8 cellular contexts compared by ENCODE assay signal in genomic region chr6:8434727-8435092, GRCh38. TPM values are rescaled to one million over a fixed set of nuclear protein-coding genes. Genes with fewer than 3 reads are reported as not detected.
DNase-seq lines count a peak whose midpoint lies in the region; ATAC-seq and TF ChIP-seq lines count a peak whose summit lies in the region.

No MANE protein-coding gene starts in this region.

- peak overlapping the region; percentile 92 to 96 (median 94) for H3K4me3 Mint-ChIP-seq in CD4-positive, alpha-beta memory T cell
- peak overlapping the region; percentile 95 for H3K4me3 Mint-ChIP-seq in natural killer cell

- H3K27me3 ChIP-seq in CD4-positive, alpha-beta memory T cell (ENCODE audit: insufficient read depth, low read length): no peaks in the 10 kb centered on the region
- H3K27me3 ChIP-seq in Karpas-422 (ENCODE audit: low read length): no peaks in the 10 kb centered on the region
- no peaks in the 10 kb centered on the region for H3K27me3 ChIP-seq in duodenal mucosa (ENCODE audit: control insufficient read depth in 1 of 2, insufficient read depth in 2 of 2, low read length in 2 of 2)

- no peaks in the 10 kb centered on the region for H3K27me3 Mint-ChIP-seq in CD4-positive, alpha-beta memory T cell
- no peaks in the 10 kb centered on the region for H3K27me3 Mint-ChIP-seq in natural killer cell (ENCODE audit: low read depth in 2 of 2)

- DNase-seq in CD4-positive, alpha-beta memory T cell: no peak
- DNase-seq in Karpas-422 (no peak), natural killer cell (no peak), epidermal melanocyte (ENCODE audit: insufficient read length, low spot score) (no peak), DMS153 treated with DMSO at 0.1 percent for 48 hours (lab: John Stamatoyannopoulos, UW; ENCODE audit: unreplicated experiment) (no peak)
- DNase-seq in stimulated activated CD4-positive, alpha-beta T cell treated with anti-CD3 and anti-CD28 coated beads, Interleukin-15, amount 100 ng/mL, for 24 hours: no peak

- peaks cover 39% of the 10 kb centered on the region for H3K79me2 ChIP-seq in Karpas-422 (ENCODE audit: low read length)

- H3K9ac ChIP-seq in Karpas-422 (ENCODE audit: low read length): peak overlapping the region; percentile 95
- H3K9ac ChIP-seq in duodenal mucosa (ENCODE audit: low read depth in 1 of 2, low read length in 2 of 2): peak overlapping the region; percentile 95 to 99

- peak overlapping the region; percentile 94 for H3K27ac ChIP-seq in CD4-positive, alpha-beta memory T cell (ENCODE audit: low read depth, low read length)
- peak overlapping the region; percentile 54 for H3K27ac ChIP-seq in Karpas-422 (ENCODE audit: low read length)
- peak overlapping the region; percentile 88 for H3K27ac ChIP-seq in duodenal mucosa (ENCODE audit: low read depth, low read length)

- peaks cover 15 to 19% of the 10 kb centered on the region in 2 donors for H3K36me3 Mint-ChIP-seq in CD4-positive, alpha-beta memory T cell
- no peaks in the 10 kb centered on the region for H3K36me3 Mint-ChIP-seq in natural killer cell

- H3K4me1 Mint-ChIP-seq in CD4-positive, alpha-beta memory T cell: peaks cover 28 to 51% (median 37%) of the 10 kb centered on the region in 4 donors
- H3K4me1 Mint-ChIP-seq in natural killer cell: peaks cover 34 to 42% of the 10 kb centered on the region in 2 donors

- no peaks in the 10 kb centered on the region for H3K9me3 ChIP-seq in CD4-positive, alpha-beta memory T cell (ENCODE audit: control insufficient read depth in 1 of 2, low read length in 2 of 2)
- H3K9me3 ChIP-seq in Karpas-422 (ENCODE audit: low read length): no peaks in the 10 kb centered on the region
- H3K9me3 ChIP-seq in duodenal mucosa (ENCODE audit: control insufficient read depth in 1 of 2, low read length in 2 of 2): no peaks in the 10 kb centered on the region

- H4K20me1 ChIP-seq in Karpas-422 (ENCODE audit: insufficient read depth, low read depth, low read length): peaks cover 7% of the 10 kb centered on the region

- H2AFZ ChIP-seq in Karpas-422 (ENCODE audit: low read length): peak overlapping the region; percentile 30; the same call in 1 of the 2 replicates

- H3K27ac Mint-ChIP-seq in CD4-positive, alpha-beta memory T cell: peak overlapping the region; percentile 96 to 98 (median 98)
- peak overlapping the region; percentile 91 to 95 for H3K27ac Mint-ChIP-seq in natural killer cell

- H3K4me3 ChIP-seq in CD4-positive, alpha-beta memory T cell (ENCODE audit: low read length in 2 of 2): peak overlapping the region; percentile 95 to 99
- H3K4me3 ChIP-seq in Karpas-422 (ENCODE audit: low read length) (peak overlapping the region; percentile 84), duodenal mucosa (ENCODE audit: low read depth in 1 of 2, low read length in 2 of 2) (peak overlapping the region; percentile 94 to 99)

- intact Hi-C loops in CD4-positive, alpha-beta memory T cell (cut with micrococcal nuclease): loop anchor here (1.0 to 10.0 kb wide), 5 partner anchors 332 to 1968 kb away; partner anchors contain the start of genes BLOC1S5, EEF1E1 and SSR1
- intact Hi-C loops in natural killer cell (cut with micrococcal nuclease): no loop called here

- no peaks in the 10 kb centered on the region for H3K9me2 ChIP-seq in Karpas-422 (replicated peaks; ENCODE audit: insufficient read depth, low read length)

- peak overlapping the region; percentile 97 for H3K4me2 ChIP-seq in Karpas-422 (ENCODE audit: low read depth, low read length, poor library complexity, severe bottlenecking)

- H3K36me3 ChIP-seq in CD4-positive, alpha-beta memory T cell (ENCODE audit: insufficient read depth, low read length): no peaks in the 10 kb centered on the region
- H3K36me3 ChIP-seq in Karpas-422 (ENCODE audit: insufficient read depth, low read length) (peaks cover 12% of the 10 kb centered on the region), duodenal mucosa (ENCODE audit: control insufficient read depth in 1 of 2, insufficient read depth in 2 of 2, low read length in 2 of 2) (peaks cover 0 to 3% of the 10 kb centered on the region in 2 donors)

- H3K9me3 Mint-ChIP-seq in CD4-positive, alpha-beta memory T cell: no peaks in the 10 kb centered on the region
- no peaks in the 10 kb centered on the region for H3K9me3 Mint-ChIP-seq in natural killer cell

- CTCF ChIA-PET in CD4-positive, alpha-beta memory T cell (lab: Charles Lee; ENCODE audit: partially characterized antibody): no interaction called here

- peaks cover 27% of the 10 kb centered on the region for H3K4me1 ChIP-seq in CD4-positive, alpha-beta memory T cell (ENCODE audit: insufficient read depth, low read length)
- H3K4me1 ChIP-seq in Karpas-422 (ENCODE audit: low read length): peaks cover 28% of the 10 kb centered on the region
- H3K4me1 ChIP-seq in duodenal mucosa (ENCODE audit: control insufficient read depth in 1 of 2, insufficient read depth in 2 of 2, low read length in 2 of 2): peaks cover 19 to 20% of the 10 kb centered on the region in 2 donors

- ATAC-seq in GM21390 (IDR thresholded peaks at IDR 0.05; ENCODE audit: unreplicated experiment) (peak; percentile 8), natural killer cell (peak in 1 of 3 donors; percentile 4)

- no peak for TF ChIP-seq CTCF in natural killer cell (IDR thresholded peaks at IDR 0.05)

- POLR2A ChIA-PET in CD4-positive, alpha-beta memory T cell (lab: Charles Lee; ENCODE audit: partially characterized antibody): interaction anchor here (0.8 kb wide), 1 partner anchor 26 kb away, joined by 3 read pairs; no protein-coding TSS in a partner anchor

RNA-seq across cellular contexts. Expression of gene SLC35B3, which starts 0.6 kb away (rescaled TPM):
- total RNA-seq in CD4-positive, alpha-beta memory T cell: 10 to 100 TPM; 17.2 to 18.5 TPM
- polyA plus RNA-seq in CD4-positive, alpha-beta memory T cell: 10 to 100 TPM; 11.9 to 17.2 TPM
- 10.2 and 18.2 TPM in 2 replicates for total RNA-seq in Karpas-422 (2014; rRNA removed; shearing (Covaris generic); ENCODE audit: low replicate concordance)
- total RNA-seq in natural killer cell: 1 to 10 TPM; 7.1 to 9.0 (median 7.8) TPM
